10 cellular contexts compared by ENCODE assay signal in genomic region chrX:105822138-105823091, GRCh38.
DNase-seq lines count a peak whose midpoint lies in the region; ATAC-seq and TF ChIP-seq lines count a peak whose summit lies in the region.
"Had no signal": no experiment of that assay in that cellular context is flagged by ENCODE, and none has a peak within 500 bp of the region (broad histone marks: within the 10 kb centered on the region; RNA-seq: fewer than 3 reads in every experiment).

Gene NRK, plus strand, starts transcription at chrX:105822539. Its CDS starts 307 bp downstream, at chrX:105822846.

- H3K4me3 ChIP-seq in AG04449 (ENCODE audit: low read depth, low read length) (peak within 1 kb of the TSS; percentile 48), parathyroid adenoma (ENCODE audit: low read depth, low read length) (peak within 1 kb of the TSS; percentile 31)

- CTCF ChIA-PET in AG04449 (lab: Yijun Ruan, JAX): no interaction called here

- H3K27ac ChIP-seq in parathyroid adenoma: no peak within 1 kb of the TSS

- H3K79me2 ChIP-seq in parathyroid adenoma: no peaks in the 10 kb centered on the region

- no peak within 1 kb of the TSS for H2AFZ ChIP-seq in parathyroid adenoma

- ATAC-seq in HG02970 (IDR thresholded peaks at IDR 0.05; ENCODE audit: low FRiP score, unreplicated experiment): no peak
- ATAC-seq in HG03025 (IDR thresholded peaks at IDR 0.05; ENCODE audit: low FRiP score, unreplicated experiment): no peak
- no peak for ATAC-seq in GM18517 (IDR thresholded peaks at IDR 0.05; ENCODE audit: unreplicated experiment)

- no peak within 1 kb of the TSS for H3K9ac ChIP-seq in parathyroid adenoma

- no peaks in the 10 kb centered on the region for H3K9me3 ChIP-seq in parathyroid adenoma (ENCODE audit: control insufficient read depth, low read length)

- no peaks in the 10 kb centered on the region for H3K36me3 ChIP-seq in parathyroid adenoma (ENCODE audit: control insufficient read depth, insufficient read depth, low read length)

- DNase-seq in AG04449 (ENCODE audit: low read depth, low spot score) (no peak), amniotic epithelial cell (ENCODE audit: low read depth) (peak; percentile 54), hepatic stellate cell (ENCODE audit: low spot score) (peak; percentile 16), activated T-cell treated with anti-CD3 and anti-CD28 coated beads for 4 hours (no peak)
- DNase-seq: foreskin melanocyte, NCI-H2107 had no signal

- POLR2A ChIA-PET in AG04449 (lab: Yijun Ruan, JAX): no interaction called here

- H3K4me2 ChIP-seq in parathyroid adenoma (ENCODE audit: low read length): peak within 1 kb of the TSS; percentile 61

- no peaks in the 10 kb centered on the region for H3K27me3 ChIP-seq in parathyroid adenoma (ENCODE audit: control insufficient read depth, insufficient read depth, low read length)

- peak; percentile 24 for TF ChIP-seq CTCF in AG04449 (IDR thresholded peaks at IDR 0.05; ENCODE audit: insufficient read depth, low read length, missing control alignments)
- TF ChIP-seq CTCF in parathyroid adenoma (IDR thresholded peaks at IDR 0.05): no peak

- H3K4me1 ChIP-seq in parathyroid adenoma: no peaks in the 10 kb centered on the region

Comparison
In these comparisons a context has a peak if more than half of its experiments do, and no peak if none do; other contexts are left out.
1. DNase-seq: peak in amniotic epithelial cell (single experiment) and hepatic stellate cell (single experiment); none in AG04449 (single experiment) and activated T-cell treated with anti-CD3 and anti-CD28 coated beads for 4 hours (single experiment).